Comparison of ENCODE assay signal across 8 cellular contexts in the genomic region with DNA sequence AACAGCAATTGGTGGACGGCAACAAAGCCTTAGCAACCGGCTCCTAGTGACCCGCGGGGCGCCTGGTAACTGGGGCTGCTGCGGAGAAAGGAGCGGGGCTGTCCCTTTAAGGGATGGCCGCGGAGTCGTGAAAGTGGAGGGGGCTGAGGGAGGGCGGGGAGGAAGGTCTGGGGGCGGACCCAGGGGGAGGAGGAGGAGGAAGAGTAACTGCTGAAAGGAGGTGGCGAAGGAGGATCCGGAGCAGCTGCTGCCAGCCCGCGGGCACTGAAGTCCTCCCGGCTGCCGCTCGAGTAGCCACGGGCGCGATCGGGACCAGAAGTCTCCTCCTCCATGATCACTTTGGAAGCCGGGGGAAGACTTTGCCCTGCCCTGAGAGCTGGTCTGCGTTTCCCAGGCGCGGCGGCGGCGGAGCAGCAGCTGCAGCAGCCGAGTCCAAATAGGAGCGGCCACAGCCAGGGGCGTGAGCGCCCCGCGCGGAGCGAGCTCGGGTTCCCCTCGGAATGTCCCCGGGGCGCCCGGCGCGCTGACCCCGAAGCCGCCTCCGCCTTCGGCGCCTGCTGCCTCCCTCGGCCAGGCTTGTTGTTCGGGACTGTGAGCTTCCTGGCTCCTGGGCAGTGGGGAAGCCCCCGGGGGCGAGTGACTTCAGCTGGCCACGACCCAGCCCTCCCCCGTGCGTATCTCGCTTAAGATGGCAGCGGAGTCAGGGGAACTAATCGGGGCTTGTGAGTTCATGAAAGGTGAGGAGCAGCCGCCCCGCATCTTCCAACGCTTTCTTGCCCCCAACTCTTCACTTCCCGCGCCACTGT. TPM values are rescaled to one million over a fixed set of nuclear protein-coding genes. Genes with fewer than 3 reads are reported as not detected.
DNase-seq lines count a peak whose midpoint lies in the region; ATAC-seq and TF ChIP-seq lines count a peak whose summit lies in the region.

CDC14A (plus strand) TSS at position 240 of the 806 bp plus-strand sequence; CDS start at position 689, 449 bp downstream.

- H3K27ac ChIP-seq in C4-2B (peak within 1 kb of the TSS; percentile 77), right lobe of liver (peak within 1 kb of the TSS; percentile 59 to 93 (median 80))

- DNase-seq in NCI-H748 (lab: John Stamatoyannopoulos, UW; ENCODE audit: unreplicated experiment): peak; percentile 98
- DNase-seq in activated CD4-positive, alpha-beta T cell treated with anti-CD3 and anti-CD28 coated beads, Interleukin-2, amount 50 U/mL, for 4 hours: peak; percentile 80 to 82
- peak; percentile 74 to 97 for DNase-seq in dermis microvascular lymphatic vessel endothelial cell (ENCODE audit: low read depth in 2 of 2)
- DNase-seq in right lobe of liver: peak; percentile 92 to 94 (median 92)
- DNase-seq in stimulated activated CD4-positive, alpha-beta T cell treated with anti-CD3 and anti-CD28 coated beads, Interleukin-4, amount 100 ng/mL, for 4 hours: peak; percentile 72 to 81

- H3K27me3 ChIP-seq in right lobe of liver: no peaks in the 10 kb centered on the region

- no peaks in the 10 kb centered on the region for H3K36me3 ChIP-seq in right lobe of liver

- intact Hi-C loops in right lobe of liver (cut with DNase I): no loop called here

- peak within 1 kb of the TSS; percentile 68 to 90 (median 76) for H3K4me3 ChIP-seq in right lobe of liver

- H3K4me1 ChIP-seq in right lobe of liver: peaks cover 0 to 13% (median 0%) of the 10 kb centered on the region in 4 donors

- TF ChIP-seq POLR2A in right lobe of liver (IDR thresholded peaks at IDR 0.05): peak; percentile 62

- TF ChIP-seq CTCF in C4-2B (conservative IDR thresholded peaks at IDR 0.05) (no peak), right lobe of liver (IDR thresholded peaks at IDR 0.05) (no peak)

- H3K9me3 ChIP-seq in right lobe of liver: no peaks in the 10 kb centered on the region

- WGBS in right lobe of liver (ENCODE audit: insufficient coverage, low coverage, low lambda C conversion rate, missing lambda C conversion rate): 2% methylated on average over 12 of the region's 65 CpGs

- ATAC-seq in GM19351 (IDR thresholded peaks at IDR 0.05; ENCODE audit: unreplicated experiment): peak; percentile 59
- peak; percentile 63 for ATAC-seq in HG03521 (IDR thresholded peaks at IDR 0.05; ENCODE audit: unreplicated experiment)
- peak; percentile 80 to 85 (median 82) for ATAC-seq in right lobe of liver

RNA-seq across cellular contexts. Expression of gene CDC14A, which starts in this region (rescaled TPM):
- 5.3 and 6.4 TPM in 2 replicates for total RNA-seq in dermis microvascular lymphatic vessel endothelial cell
- 1 to 10 TPM; 1.1 to 3.3 (median 1.6) TPM for total RNA-seq in right lobe of liver

Comparison
In these comparisons a context has a peak if more than half of its experiments do, and no peak if none do; other contexts are left out.
1. Peak in every context shown above with its lines: DNase-seq, ATAC-seq, H3K4me3 ChIP-seq and H3K27ac ChIP-seq.